ENCODE assay signal across 8 cellular contexts in genomic region chr2:71658771-71659170, GRCh38.
"Had no signal": no experiment of that assay in that cellular context is flagged by ENCODE, and none has a peak within 500 bp of the region (broad histone marks: within the 10 kb centered on the region; RNA-seq: fewer than 3 reads in every experiment).

No MANE protein-coding gene starts in this region.

- FAIRE-seq: G401.6, GM12878, GM12891, GM12892, GM18507, GM19239 had no signal

- DNase-seq: GDM1, GF-D8 had no signal

- ATAC-seq: GM12878 had no signal

- H3K4me3 ChIP-seq: GM12878 had no signal
